Comparison of ENCODE assay signal across 1 cellular context in the genomic region with DNA sequence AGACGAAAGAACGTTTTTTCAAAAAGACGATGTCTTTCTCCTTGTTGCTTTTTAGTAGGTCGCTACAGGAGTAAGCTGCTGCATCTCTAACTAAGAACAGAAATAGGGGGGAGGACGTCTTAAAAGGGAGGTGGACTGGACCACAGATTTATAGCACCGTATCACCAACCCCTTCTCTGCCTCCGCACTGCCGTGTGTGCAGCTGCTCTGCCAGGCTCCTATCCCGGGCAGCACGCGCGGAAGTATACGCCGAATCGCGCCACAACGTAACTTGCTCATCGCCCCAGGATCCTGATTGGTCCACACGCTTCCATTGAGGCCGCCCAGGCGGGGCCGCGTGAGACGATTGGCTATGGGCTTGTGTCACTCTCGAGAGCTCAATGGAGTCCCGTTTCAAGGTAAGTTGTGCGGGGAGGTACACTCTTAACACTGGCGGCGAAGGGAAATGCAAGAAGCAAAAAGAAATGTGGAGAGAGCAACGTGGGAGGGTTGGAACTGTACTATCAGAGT.
TF ChIP-seq lines count a peak whose summit lies in the region.

A gene (minus strand): TSS at position 121 of the 510 bp plus-strand sequence. CDS start 64,006 bp downstream, outside the sequence.

TF ChIP-seq in GM23338, 12 proteins besides CTCF, POLR2A, EP300 and RAD21 (continued from another document):
- TF ChIP-seq, protein P1, sequence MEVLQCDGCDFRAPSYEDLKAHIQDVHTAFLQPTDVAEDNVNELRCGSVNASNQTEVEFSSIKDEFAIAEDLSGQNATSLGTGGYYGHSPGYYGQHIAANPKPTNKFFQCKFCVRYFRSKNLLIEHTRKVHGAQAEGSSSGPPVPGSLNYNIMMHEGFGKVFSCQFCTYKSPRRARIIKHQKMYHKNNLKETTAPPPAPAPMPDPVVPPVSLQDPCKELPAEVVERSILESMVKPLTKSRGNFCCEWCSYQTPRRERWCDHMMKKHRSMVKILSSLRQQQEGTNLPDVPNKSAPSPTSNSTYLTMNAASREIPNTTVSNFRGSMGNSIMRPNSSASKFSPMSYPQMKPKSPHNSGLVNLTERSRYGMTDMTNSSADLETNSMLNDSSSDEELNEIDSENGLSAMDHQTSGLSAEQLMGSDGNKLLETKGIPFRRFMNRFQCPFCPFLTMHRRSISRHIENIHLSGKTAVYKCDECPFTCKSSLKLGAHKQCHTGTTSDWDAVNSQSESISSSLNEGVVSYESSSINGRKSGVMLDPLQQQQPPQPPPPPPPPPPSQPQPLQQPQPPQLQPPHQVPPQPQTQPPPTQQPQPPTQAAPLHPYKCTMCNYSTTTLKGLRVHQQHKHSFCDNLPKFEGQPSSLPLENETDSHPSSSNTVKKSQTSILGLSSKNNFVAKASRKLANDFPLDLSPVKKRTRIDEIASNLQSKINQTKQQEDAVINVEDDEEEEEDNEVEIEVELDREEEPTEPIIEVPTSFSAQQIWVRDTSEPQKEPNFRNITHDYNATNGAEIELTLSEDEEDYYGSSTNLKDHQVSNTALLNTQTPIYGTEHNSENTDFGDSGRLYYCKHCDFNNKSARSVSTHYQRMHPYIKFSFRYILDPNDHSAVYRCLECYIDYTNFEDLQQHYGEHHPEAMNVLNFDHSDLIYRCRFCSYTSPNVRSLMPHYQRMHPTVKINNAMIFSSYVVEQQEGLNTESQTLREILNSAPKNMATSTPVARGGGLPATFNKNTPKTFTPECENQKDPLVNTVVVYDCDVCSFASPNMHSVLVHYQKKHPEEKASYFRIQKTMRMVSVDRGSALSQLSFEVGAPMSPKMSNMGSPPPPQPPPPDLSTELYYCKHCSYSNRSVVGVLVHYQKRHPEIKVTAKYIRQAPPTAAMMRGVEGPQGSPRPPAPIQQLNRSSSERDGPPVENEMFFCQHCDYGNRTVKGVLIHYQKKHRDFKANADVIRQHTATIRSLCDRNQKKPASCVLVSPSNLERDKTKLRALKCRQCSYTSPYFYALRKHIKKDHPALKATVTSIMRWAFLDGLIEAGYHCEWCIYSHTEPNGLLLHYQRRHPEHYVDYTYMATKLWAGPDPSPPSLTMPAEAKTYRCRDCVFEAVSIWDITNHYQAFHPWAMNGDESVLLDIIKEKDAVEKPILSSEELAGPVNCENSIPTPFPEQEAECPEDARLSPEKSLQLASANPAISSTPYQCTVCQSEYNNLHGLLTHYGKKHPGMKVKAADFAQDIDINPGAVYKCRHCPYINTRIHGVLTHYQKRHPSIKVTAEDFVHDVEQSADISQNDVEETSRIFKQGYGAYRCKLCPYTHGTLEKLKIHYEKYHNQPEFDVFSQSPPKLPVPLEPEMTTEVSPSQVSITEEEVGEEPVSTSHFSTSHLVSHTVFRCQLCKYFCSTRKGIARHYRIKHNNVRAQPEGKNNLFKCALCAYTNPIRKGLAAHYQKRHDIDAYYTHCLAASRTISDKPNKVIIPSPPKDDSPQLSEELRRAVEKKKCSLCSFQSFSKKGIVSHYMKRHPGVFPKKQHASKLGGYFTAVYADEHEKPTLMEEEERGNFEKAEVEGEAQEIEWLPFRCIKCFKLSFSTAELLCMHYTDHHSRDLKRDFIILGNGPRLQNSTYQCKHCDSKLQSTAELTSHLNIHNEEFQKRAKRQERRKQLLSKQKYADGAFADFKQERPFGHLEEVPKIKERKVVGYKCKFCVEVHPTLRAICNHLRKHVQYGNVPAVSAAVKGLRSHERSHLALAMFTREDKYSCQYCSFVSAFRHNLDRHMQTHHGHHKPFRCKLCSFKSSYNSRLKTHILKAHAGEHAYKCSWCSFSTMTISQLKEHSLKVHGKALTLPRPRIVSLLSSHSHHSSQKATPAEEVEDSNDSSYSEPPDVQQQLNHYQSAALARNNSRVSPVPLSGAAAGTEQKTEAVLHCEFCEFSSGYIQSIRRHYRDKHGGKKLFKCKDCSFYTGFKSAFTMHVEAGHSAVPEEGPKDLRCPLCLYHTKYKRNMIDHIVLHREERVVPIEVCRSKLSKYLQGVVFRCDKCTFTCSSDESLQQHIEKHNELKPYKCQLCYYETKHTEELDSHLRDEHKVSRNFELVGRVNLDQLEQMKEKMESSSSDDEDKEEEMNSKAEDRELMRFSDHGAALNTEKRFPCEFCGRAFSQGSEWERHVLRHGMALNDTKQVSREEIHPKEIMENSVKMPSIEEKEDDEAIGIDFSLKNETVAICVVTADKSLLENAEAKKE (CRISPR knock-in tag; IDR thresholded peaks at IDR 0.05) = no peak
- peak; percentile 88 for TF ChIP-seq POLR2AphosphoS5 (IDR thresholded peaks at IDR 0.05; ENCODE audit: low read depth)
- no peak for TF ChIP-seq ZNF331 (CRISPR knock-in tag; IDR thresholded peaks at IDR 0.05; ENCODE audit: low read depth)
